Comparison of ENCODE assay signal across 13 cellular contexts in the genomic region with DNA sequence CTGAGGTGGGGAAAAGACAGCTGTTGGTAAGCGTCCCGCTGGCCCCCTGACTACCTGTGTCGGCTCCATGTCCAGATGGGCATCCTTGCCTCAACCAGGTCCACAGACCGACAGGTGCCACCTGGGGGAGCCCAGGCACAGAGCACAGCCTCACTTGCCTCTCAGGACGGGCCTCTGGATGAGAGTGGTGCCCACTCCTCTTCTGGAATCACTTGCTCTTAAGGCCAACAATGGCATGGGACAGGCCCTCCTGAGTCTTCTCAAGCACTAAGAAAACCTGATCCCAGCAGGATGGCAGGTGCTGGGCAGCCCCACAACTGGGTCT. TPM values are rescaled to one million over a fixed set of nuclear protein-coding genes. Genes with fewer than 3 reads are reported as not detected.
DNase-seq lines count a peak whose midpoint lies in the region; ATAC-seq and TF ChIP-seq lines count a peak whose summit lies in the region.
"Had no signal": no experiment of that assay in that cellular context is flagged by ENCODE, and none has a peak within 500 bp of the region (broad histone marks: within the 10 kb centered on the region; RNA-seq: fewer than 3 reads in every experiment).

No MANE protein-coding gene starts in this region.

- H3K79me2 ChIP-seq in hepatocyte = peaks cover 77% of the 10 kb centered on the region

- H3K27me3 ChIP-seq in hepatocyte = no peaks in the 10 kb centered on the region
- no peaks in the 10 kb centered on the region for H3K27me3 ChIP-seq in suprapubic skin
- no peaks in the 10 kb centered on the region for H3K27me3 ChIP-seq in H7 (ENCODE audit: control insufficient read depth, insufficient read depth, low read length)
- H3K27me3 ChIP-seq: MG63 had no signal

- no peak overlapping the region for H2AFZ ChIP-seq in hepatocyte

- peaks cover 91% of the 10 kb centered on the region for H3K36me3 Mint-ChIP-seq in activated T-cell treated with anti-CD3 and anti-CD28 coated beads, Interleukin-2, amount 50 U/mL, for 24 hours (ENCODE audit: low read depth)
- peaks cover 23 to 29% of the 10 kb centered on the region in 2 donors for H3K36me3 Mint-ChIP-seq in activated naive CD4-positive, alpha-beta T cell treated with anti-CD3 and anti-CD28 coated beads, Interleukin-2, amount 50 U/mL, for 72 hours

- H3K9me3 Mint-ChIP-seq in activated T-cell treated with anti-CD3 and anti-CD28 coated beads, Interleukin-2, amount 50 U/mL, for 24 hours = no peaks in the 10 kb centered on the region
- H3K9me3 Mint-ChIP-seq in activated naive CD4-positive, alpha-beta T cell treated with anti-CD3 and anti-CD28 coated beads, Interleukin-2, amount 50 U/mL, for 72 hours = no peaks in the 10 kb centered on the region

- H3K4me2 ChIP-seq in hepatocyte = no peak overlapping the region
- H3K4me2 ChIP-seq: SK-N-SH had no signal

- DNase-seq in activated T-cell treated with anti-CD3 and anti-CD28 coated beads, Interleukin-2, amount 50 U/mL, for 24 hours = no peak
- DNase-seq in activated T-cell treated with anti-CD3 and anti-CD28 coated beads for 4 hours (no peak), hepatocyte (ENCODE audit: low spot score) (no peak), suprapubic skin (ENCODE audit: low spot score in 2 of 2) (no peak), H7 (no peak), NCI-H1092 treated with DMSO at 0.1 percent for 48 hours (lab: John Stamatoyannopoulos, UW) (no peak)
- DNase-seq in activated naive CD4-positive, alpha-beta T cell treated with anti-CD3 and anti-CD28 coated beads, Interleukin-2, amount 50 U/mL, for 72 hours (ENCODE audit: low spot score in 2 of 2) = no peak
- DNase-seq: aorta; MG63; naive thymus-derived CD4-positive, alpha-beta T cell; NCI-H774 had no signal

- H3K9me3 ChIP-seq in hepatocyte (ENCODE audit: low read depth) = no peaks in the 10 kb centered on the region
- no peaks in the 10 kb centered on the region for H3K9me3 ChIP-seq in suprapubic skin
- H3K9me3 ChIP-seq: MG63, SK-N-SH had no signal

- ATAC-seq in activated naive CD4-positive, alpha-beta T cell treated with anti-CD3 and anti-CD28 coated beads, Interleukin-2, amount 50 U/mL, for 72 hours = no peak
- no peak for ATAC-seq in HG03432 (IDR thresholded peaks at IDR 0.05; ENCODE audit: unreplicated experiment)
- ATAC-seq: naive thymus-derived CD4-positive, alpha-beta T cell had no signal

- peak overlapping the region; percentile 89 for H3K27ac Mint-ChIP-seq in activated T-cell treated with anti-CD3 and anti-CD28 coated beads, Interleukin-2, amount 50 U/mL, for 24 hours
- peak overlapping the region; percentile 87 to 90 for H3K27ac Mint-ChIP-seq in activated naive CD4-positive, alpha-beta T cell treated with anti-CD3 and anti-CD28 coated beads, Interleukin-2, amount 50 U/mL, for 72 hours

- H3K27ac ChIP-seq in hepatocyte (peak overlapping the region; percentile 63), suprapubic skin (peak overlapping the region; percentile 74)

- H3K9me2 ChIP-seq in hepatocyte (replicated peaks; ENCODE audit: insufficient read depth) = no peaks in the 10 kb centered on the region
- H3K9me2 ChIP-seq: SK-N-SH had no signal

- TF ChIP-seq EP300 in suprapubic skin (IDR thresholded peaks at IDR 0.05) = no peak

- H3K36me3 ChIP-seq in hepatocyte (replicated peaks; ENCODE audit: insufficient read depth, low read depth) (no peaks in the 10 kb centered on the region), suprapubic skin (peaks cover 80% of the 10 kb centered on the region), H7 (replicated peaks; ENCODE audit: control insufficient read depth, insufficient read depth, low read length) (peaks cover 55% of the 10 kb centered on the region)

- TF ChIP-seq POLR2A in suprapubic skin (IDR thresholded peaks at IDR 0.05) = no peak

- TF ChIP-seq CTCF in hepatocyte (IDR thresholded peaks at IDR 0.05; ENCODE audit: poor library complexity) (no peak), suprapubic skin (IDR thresholded peaks at IDR 0.05) (no peak)

- 97% methylated on average over 5 of the region's 5 CpGs for WGBS in hepatocyte (ENCODE audit: low lambda C conversion rate, missing lambda C conversion rate)
- WGBS in suprapubic skin = 50% methylated on average over 2 of the region's 5 CpGs

- peaks cover 46% of the 10 kb centered on the region for H3K4me1 Mint-ChIP-seq in activated T-cell treated with anti-CD3 and anti-CD28 coated beads, Interleukin-2, amount 50 U/mL, for 24 hours (ENCODE audit: low read depth)

- H3K4me1 ChIP-seq in hepatocyte (ENCODE audit: insufficient read depth) (peaks cover 18% of the 10 kb centered on the region), suprapubic skin (peaks cover 58% of the 10 kb centered on the region)

- no peaks in the 10 kb centered on the region for H3K27me3 Mint-ChIP-seq in activated T-cell treated with anti-CD3 and anti-CD28 coated beads, Interleukin-2, amount 50 U/mL, for 24 hours
- H3K27me3 Mint-ChIP-seq: naive thymus-derived CD4-positive, alpha-beta T cell had no signal

- H4K20me1 ChIP-seq in hepatocyte (ENCODE audit: insufficient read depth, poor library complexity, severe bottlenecking) = peaks cover 91% of the 10 kb centered on the region

- H3K4me3 Mint-ChIP-seq in activated T-cell treated with anti-CD3 and anti-CD28 coated beads, Interleukin-2, amount 50 U/mL, for 24 hours = no peak overlapping the region
- H3K4me3 Mint-ChIP-seq: naive thymus-derived CD4-positive, alpha-beta T cell had no signal

- H3K4me3 ChIP-seq in hepatocyte (no peak overlapping the region), suprapubic skin (no peak overlapping the region), H7 (ENCODE audit: insufficient read depth, low read depth, low read length) (no peak overlapping the region)
- H3K4me3 ChIP-seq: MG63 had no signal

RNA-seq across cellular contexts. Expression of gene SLC16A3, which starts 17.2 kb away (rescaled TPM):
- total RNA-seq in activated naive CD4-positive, alpha-beta T cell treated with anti-CD3 and anti-CD28 coated beads, Interleukin-2, amount 50 U/mL, for 72 hours = 100 to 1,000 TPM in 1 of 2 donors, 1 to 10 TPM in 1; 8.6 to 197 TPM
- 240 and 290 TPM in 2 replicates for total RNA-seq in hepatocyte
- 114 and 125 TPM in 2 replicates for polyA plus RNA-seq in hepatocyte
- total RNA-seq in suprapubic skin = 1 to 10 TPM; 3.6 to 7.6 (median 4.5) TPM
- total RNA-seq in H7 (2014; rRNA removed; shearing (Covaris generic)) = 31.2 and 52.0 TPM in 2 replicates

RNA-seq across cellular contexts. Expression of gene CSNK1D, which starts 27.5 kb away (rescaled TPM):
- total RNA-seq in activated naive CD4-positive, alpha-beta T cell treated with anti-CD3 and anti-CD28 coated beads, Interleukin-2, amount 50 U/mL, for 72 hours = 100 to 1,000 TPM; 130 to 171 TPM
- 55.7 and 72.5 TPM in 2 replicates for total RNA-seq in hepatocyte
- polyA plus RNA-seq in hepatocyte = 152 and 193 TPM in 2 replicates
- 100 to 1,000 TPM in 1 of 4 donors, 10 to 100 TPM in 3; 52.3 to 142 (median 58.8) TPM for total RNA-seq in suprapubic skin
- 31.7 and 37.3 TPM in 2 replicates for total RNA-seq in H7 (2014; rRNA removed; shearing (Covaris generic))

RNA-seq across cellular contexts. Expression of gene CCDC57, which starts 33.4 kb away (rescaled TPM):
- 10 to 100 TPM; 34.6 to 51.3 TPM for total RNA-seq in activated naive CD4-positive, alpha-beta T cell treated with anti-CD3 and anti-CD28 coated beads, Interleukin-2, amount 50 U/mL, for 72 hours
- 10.0 and 15.7 TPM in 2 replicates for total RNA-seq in hepatocyte
- 29.8 and 49.5 TPM in 2 replicates for polyA plus RNA-seq in hepatocyte
- total RNA-seq in suprapubic skin = 10 to 100 TPM; 16.1 to 29.8 (median 20.3) TPM
- total RNA-seq in H7 (2014; rRNA removed; shearing (Covaris generic)) = 3.7 and 6.0 TPM in 2 replicates
